In genomic region chr1:61836649-61837048, GRCh38 we compare ENCODE assay signal across 15 cellular contexts.
"Had no signal": no experiment of that assay in that cellular context is flagged by ENCODE, and none has a peak within 500 bp of the region (broad histone marks: within the 10 kb centered on the region; RNA-seq: fewer than 3 reads in every experiment).

No MANE protein-coding gene starts in this region.

- H3K9me3 ChIP-seq: body of pancreas, psoas muscle, SJCRH30 had no signal

- H3K36me3 ChIP-seq: SJCRH30 had no signal

- H3K27me3 Mint-ChIP-seq: activated T-helper 17 cell treated with anti-CD3 and anti-CD28 coated beads, Interleukin-2, amount 50 U/mL, for 72 hours; central memory CD8-positive, alpha-beta T cell; natural killer cell treated with Interleukin-12 subunit alpha and Interleukin-12 subunit beta and Interleukin-15 and Interleukin-18, amount 100 ng/mL, for 72 hours; stimulated activated naive CD8-positive, alpha-beta T cell treated with anti-CD3 and anti-CD28 coated beads, Interleukin-15, Interleukin-2, amounts not matched to agents 100 ng/mL and 50 ng/mL, for 24 hours had no signal

- H3K27me3 ChIP-seq: body of pancreas, SJCRH30 had no signal

- H3K27ac Mint-ChIP-seq: activated naive CD4-positive, alpha-beta T cell treated with anti-CD3 and anti-CD28 coated beads for 36 hours; activated T-helper 17 cell treated with anti-CD3 and anti-CD28 coated beads, Interleukin-2, amount 50 U/mL, for 72 hours; natural killer cell treated with Interleukin-12 subunit alpha and Interleukin-12 subunit beta and Interleukin-15 and Interleukin-18, amount 100 ng/mL, for 72 hours; stimulated activated naive CD8-positive, alpha-beta T cell treated with anti-CD3 and anti-CD28 coated beads, Interleukin-15, Interleukin-2, amounts not matched to agents 100 ng/mL and 50 ng/mL, for 24 hours had no signal

- DNase-seq: activated CD4-positive, alpha-beta T cell treated with anti-CD3 and anti-CD28 coated beads, Interleukin-2, amount 50 U/mL, for 1 hour; activated CD4-positive, CD25-positive, alpha-beta regulatory T cell; activated naive CD4-positive, alpha-beta T cell treated with anti-CD3 and anti-CD28 coated beads for 36 hours; activated T-cell treated with anti-CD3 and anti-CD28 coated beads for 4 hours; body of pancreas; dermis blood vessel endothelial cell; foreskin melanocyte; hippocampal formation; psoas muscle; SJCRH30; stimulated activated CD4-positive, alpha-beta T cell treated with anti-CD3 and anti-CD28 coated beads, Interleukin-4, amount 100 ng/mL, for 24 hours had no signal

- H3K36me3 Mint-ChIP-seq: natural killer cell treated with Interleukin-12 subunit alpha and Interleukin-12 subunit beta and Interleukin-15 and Interleukin-18, amount 100 ng/mL, for 72 hours had no signal

- H3K4me1 ChIP-seq: body of pancreas, SJCRH30 had no signal

- H3K4me1 Mint-ChIP-seq: activated T-helper 17 cell treated with anti-CD3 and anti-CD28 coated beads, Interleukin-2, amount 50 U/mL, for 72 hours; central memory CD8-positive, alpha-beta T cell had no signal

- ATAC-seq: activated T-helper 17 cell treated with anti-CD3 and anti-CD28 coated beads, Interleukin-2, amount 50 U/mL, for 72 hours; body of pancreas; natural killer cell treated with Interleukin-12 subunit alpha and Interleukin-12 subunit beta and Interleukin-15 and Interleukin-18, amount 100 ng/mL, for 72 hours had no signal

- H3K9me3 Mint-ChIP-seq: activated naive CD4-positive, alpha-beta T cell treated with anti-CD3 and anti-CD28 coated beads for 36 hours; activated T-helper 17 cell treated with anti-CD3 and anti-CD28 coated beads, Interleukin-2, amount 50 U/mL, for 72 hours; central memory CD8-positive, alpha-beta T cell; natural killer cell treated with Interleukin-12 subunit alpha and Interleukin-12 subunit beta and Interleukin-15 and Interleukin-18, amount 100 ng/mL, for 72 hours; stimulated activated naive CD8-positive, alpha-beta T cell treated with anti-CD3 and anti-CD28 coated beads, Interleukin-15, Interleukin-2, amounts not matched to agents 100 ng/mL and 50 ng/mL, for 24 hours had no signal

- H3K4me3 Mint-ChIP-seq: activated naive CD4-positive, alpha-beta T cell treated with anti-CD3 and anti-CD28 coated beads for 36 hours; activated T-helper 17 cell treated with anti-CD3 and anti-CD28 coated beads, Interleukin-2, amount 50 U/mL, for 72 hours; central memory CD8-positive, alpha-beta T cell; natural killer cell treated with Interleukin-12 subunit alpha and Interleukin-12 subunit beta and Interleukin-15 and Interleukin-18, amount 100 ng/mL, for 72 hours; stimulated activated naive CD8-positive, alpha-beta T cell treated with anti-CD3 and anti-CD28 coated beads, Interleukin-15, Interleukin-2, amounts not matched to agents 100 ng/mL and 50 ng/mL, for 24 hours had no signal

- H3K27ac ChIP-seq: body of pancreas, psoas muscle, SJCRH30 had no signal

- H3K4me3 ChIP-seq: body of pancreas, psoas muscle, SJCRH30 had no signal
